In the genomic region with DNA sequence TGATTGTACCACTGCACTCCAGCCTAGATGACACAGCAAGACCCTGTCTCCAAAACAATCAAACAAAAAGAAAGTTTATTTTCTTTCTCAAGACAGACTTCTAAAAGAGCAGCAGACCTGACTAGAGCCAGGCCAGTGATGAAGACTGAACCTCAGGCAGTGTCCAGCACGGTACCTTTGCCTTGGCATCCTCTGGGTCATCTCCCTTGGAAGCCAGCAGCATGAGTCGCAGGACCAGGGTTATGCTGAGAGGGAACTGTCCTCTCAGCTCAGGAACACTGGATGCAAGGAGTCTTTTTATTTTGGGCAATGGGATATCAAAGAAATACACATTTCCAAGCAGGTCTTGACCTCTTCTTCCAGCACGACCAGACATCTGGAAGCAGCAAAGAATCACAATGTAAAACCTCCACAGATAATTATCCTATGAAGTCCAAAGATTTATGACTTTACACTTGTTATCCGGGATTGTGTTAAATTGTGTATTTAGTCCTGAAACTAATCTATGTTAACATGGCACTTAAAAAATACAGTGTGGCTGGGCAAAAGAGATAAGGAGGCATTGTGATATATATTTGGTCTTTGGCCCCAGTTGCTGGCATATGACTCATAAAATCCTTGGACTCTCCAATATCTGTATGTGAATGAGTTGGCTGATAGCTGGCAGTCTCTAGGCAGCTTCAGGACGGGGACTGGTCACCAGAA, we compare ENCODE assay signal across 18 cellular contexts.
A peak's percentile ranks its signal among the peaks of the same experiment; 100 is the strongest.
DNase-seq lines count a peak whose midpoint lies in the region; ATAC-seq, FAIRE-seq and TF ChIP-seq lines count a peak whose summit lies in the region.
"Had no signal": no experiment of that assay in that cellular context is flagged by ENCODE, and none has a peak within 500 bp of the region (broad histone marks: within the 10 kb centered on the region; RNA-seq: fewer than 3 reads in every experiment).

No MANE protein-coding gene starts in this region.

- no peak overlapping the region for H3K27ac ChIP-seq in substantia nigra (ENCODE audit: low read depth, low read length, poor library complexity, severe bottlenecking)
- H3K27ac ChIP-seq: dorsolateral prefrontal cortex, esophagus squamous epithelium had no signal

- H3K4me1 Mint-ChIP-seq in activated naive CD8-positive, alpha-beta T cell treated with anti-CD3 and anti-CD28 coated beads for 36 hours: peaks cover 2% of the 10 kb centered on the region
- H3K4me1 Mint-ChIP-seq: activated CD8-positive, alpha-beta memory T cell treated with anti-CD3 and anti-CD28 coated beads, Interleukin-2, amount 10 ng/mL, durations not matched to agents 7 days and 5 days had no signal

- H3K27ac Mint-ChIP-seq in activated naive CD8-positive, alpha-beta T cell treated with anti-CD3 and anti-CD28 coated beads for 36 hours: no peak overlapping the region
- H3K27ac Mint-ChIP-seq: activated CD8-positive, alpha-beta memory T cell treated with anti-CD3 and anti-CD28 coated beads, Interleukin-2, amount 10 ng/mL, durations not matched to agents 7 days and 5 days had no signal

- intact Hi-C loops in left colon (cut with DNase I, micrococcal nuclease): no loop called here

- peaks cover 14% of the 10 kb centered on the region for H3K36me3 Mint-ChIP-seq in activated naive CD8-positive, alpha-beta T cell treated with anti-CD3 and anti-CD28 coated beads for 36 hours

- no peaks in the 10 kb centered on the region for H3K27me3 ChIP-seq in bronchial epithelial cell (ENCODE audit: control insufficient read depth, insufficient read depth, low read length)
- H3K27me3 ChIP-seq: dorsolateral prefrontal cortex, esophagus squamous epithelium had no signal

- ATAC-seq in left colon: peak; percentile 90
- ATAC-seq: activated CD8-positive, alpha-beta memory T cell treated with anti-CD3 and anti-CD28 coated beads, Interleukin-2, amount 10 ng/mL, durations not matched to agents 7 days and 5 days; Panc1 had no signal

- H3K4me3 Mint-ChIP-seq in activated naive CD8-positive, alpha-beta T cell treated with anti-CD3 and anti-CD28 coated beads for 36 hours: no peak overlapping the region
- H3K4me3 Mint-ChIP-seq: activated CD8-positive, alpha-beta memory T cell treated with anti-CD3 and anti-CD28 coated beads, Interleukin-2, amount 10 ng/mL, durations not matched to agents 7 days and 5 days had no signal

- DNase-seq in EH (ENCODE audit: low read depth) (peak; percentile 30), LoVo (ENCODE audit: low spot score) (peak; percentile 16), bronchial epithelial cell (ENCODE audit: low read depth) (no peak), left colon (peak in 1 of 2 donors; percentile 40), GOT3 (lab: John Stamatoyannopoulos, UW) (no peak), substantia nigra (lab: John Stamatoyannopoulos, UW) (no peak), NCI-H1694 treated with DMSO at 0.1 percent for 48 hours (lab: John Stamatoyannopoulos, UW) (no peak)
- DNase-seq in activated naive CD8-positive, alpha-beta T cell treated with anti-CD3 and anti-CD28 coated beads for 36 hours: no peak
- DNase-seq: activated CD8-positive, alpha-beta memory T cell treated with anti-CD3 and anti-CD28 coated beads, Interleukin-2, amount 10 ng/mL, durations not matched to agents 7 days and 5 days; activated gamma-delta T cell treated with Interleukin-2 at 50 U/mL for 16 hours; dorsolateral prefrontal cortex; esophagus squamous epithelium; NCI-H187 treated with DMSO at 0.1 percent for 48 hours; NCI-H526; stimulated activated naive CD4-positive, alpha-beta T cell had no signal

- peaks cover 1% of the 10 kb centered on the region for H3K36me3 ChIP-seq in bronchial epithelial cell (ENCODE audit: control insufficient read depth, insufficient read depth, low read length)

- no peak overlapping the region for H3K4me3 ChIP-seq in bronchial epithelial cell (ENCODE audit: low read depth, low read length)
- H3K4me3 ChIP-seq: dorsolateral prefrontal cortex, esophagus squamous epithelium, smooth muscle cell had no signal

- TF ChIP-seq CTCF in bronchial epithelial cell (IDR thresholded peaks at IDR 0.05; ENCODE audit: insufficient read depth, low read length, severe bottlenecking): no peak

- peak; percentile 77 for FAIRE-seq in bronchial epithelial cell (lab: Jason Lieb, UNC)
- FAIRE-seq: urothelium cell line had no signal

- no peaks in the 10 kb centered on the region for H3K9me3 Mint-ChIP-seq in activated naive CD8-positive, alpha-beta T cell treated with anti-CD3 and anti-CD28 coated beads for 36 hours

- no peaks in the 10 kb centered on the region for H3K27me3 Mint-ChIP-seq in activated naive CD8-positive, alpha-beta T cell treated with anti-CD3 and anti-CD28 coated beads for 36 hours
- H3K27me3 Mint-ChIP-seq: activated CD8-positive, alpha-beta memory T cell treated with anti-CD3 and anti-CD28 coated beads, Interleukin-2, amount 10 ng/mL, durations not matched to agents 7 days and 5 days had no signal

Comparison
In these comparisons a context has a peak if more than half of its experiments do, and no peak if none do; other contexts are left out.
1. DNase-seq: peak in EH (single experiment) and LoVo (single experiment); none in bronchial epithelial cell (single experiment), GOT3 (single experiment), activated naive CD8-positive, alpha-beta T cell treated with anti-CD3 and anti-CD28 coated beads for 36 hours (single experiment), substantia nigra (0 of 49) and NCI-H1694 treated with DMSO at 0.1 percent for 48 hours (single experiment).